In the genomic region with DNA sequence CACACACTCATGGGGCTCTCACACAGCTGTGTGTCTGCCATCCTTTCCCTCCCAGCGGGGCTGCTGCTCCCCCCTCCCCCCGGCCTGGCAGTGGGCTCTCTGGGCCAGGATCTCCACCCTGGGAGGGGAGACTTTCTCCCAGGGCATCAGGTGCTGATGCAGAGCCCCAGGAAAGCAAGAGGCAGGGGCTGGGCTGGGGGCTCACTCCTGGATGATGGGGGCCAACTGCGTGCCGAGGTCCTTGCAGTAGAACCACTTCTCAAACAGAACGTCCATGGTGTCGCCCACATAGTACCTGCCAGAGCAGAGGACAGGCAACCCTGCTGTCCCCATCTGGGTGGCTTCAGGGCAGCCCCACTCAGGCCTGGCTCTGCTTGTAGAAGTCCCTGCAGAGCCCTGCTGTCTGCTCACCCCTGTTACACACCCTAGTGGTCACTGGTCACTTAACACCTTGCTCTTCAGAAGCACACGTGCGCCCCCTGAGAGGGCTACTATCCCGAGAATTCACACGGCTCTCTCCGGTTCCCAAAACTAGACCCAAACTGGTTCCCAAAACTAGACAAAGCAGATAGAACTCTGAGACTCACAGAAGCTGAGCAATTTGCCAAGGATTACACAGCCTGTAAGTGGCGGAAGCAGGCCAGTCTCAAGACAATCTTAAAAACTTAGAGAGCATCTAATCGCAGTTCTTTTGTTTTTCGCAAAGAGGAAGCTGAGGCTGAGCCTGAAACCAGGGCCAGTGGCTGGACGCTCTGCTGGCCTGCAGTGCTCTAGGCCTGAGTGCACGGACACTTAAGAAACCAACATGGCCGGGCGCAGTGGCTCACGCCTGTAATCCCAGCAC, we compare ENCODE assay signal across 8 cellular contexts. TPM values are rescaled to one million over a fixed set of nuclear protein-coding genes. Genes with fewer than 3 reads are reported as not detected.
DNase-seq lines count a peak whose midpoint lies in the region; ATAC-seq and TF ChIP-seq lines count a peak whose summit lies in the region.

No MANE protein-coding gene starts in this region.

- DNase-seq in A673 (ENCODE audit: low spot score) (peak; percentile 41), HuH-7.5 (ENCODE audit: low spot score) (peak; percentile 67), Right ventricle myocardium superior (no peak), retinal pigment epithelial cell (ENCODE audit: low read depth) (peak; percentile 14)
- no peak for DNase-seq in effector CD4-positive, alpha-beta T cell

- intact Hi-C loops in A673 (cut with micrococcal nuclease; ENCODE audit: unreplicated experiment): no loop called here
- intact Hi-C loops in Right ventricle myocardium superior (cut with DNase I): no loop called here

- H3K27ac ChIP-seq in A673 (ENCODE audit: low read depth, low read length, poor library complexity, severe bottlenecking) (no peak overlapping the region), SU-DHL-6 (ENCODE audit: low read depth, low read length) (no peak overlapping the region)

- H3K27me3 ChIP-seq in A673 (replicated peaks; ENCODE audit: insufficient read depth, low read depth, low read length, poor library complexity) (no peaks in the 10 kb centered on the region), SU-DHL-6 (ENCODE audit: low read length) (no peaks in the 10 kb centered on the region)

- H3F3A ChIP-seq in SU-DHL-6 (ENCODE audit: insufficient read depth): no peaks in the 10 kb centered on the region; the same call in 1 of the 2 replicates

- peak; percentile 29; the same call in 1 of the 2 replicates for TF ChIP-seq CTCF in A673 (conservative IDR thresholded peaks at IDR 0.05; ENCODE audit: low read depth, low read length)
- TF ChIP-seq CTCF in SU-DHL-6 (IDR thresholded peaks at IDR 0.05; ENCODE audit: insufficient read depth, low read length, poor library complexity, severe bottlenecking): peak; percentile 27
- TF ChIP-seq CTCF in retinal pigment epithelial cell (conservative IDR thresholded peaks at IDR 0.05; ENCODE audit: low read depth, low read length): peak; percentile 62

- no peak overlapping the region for H3K4me3 ChIP-seq in A673 (ENCODE audit: low read depth, low read length, poor library complexity, severe bottlenecking)
- H3K4me3 ChIP-seq in SU-DHL-6 (ENCODE audit: insufficient read depth, low read length, poor library complexity, severe bottlenecking): no peak overlapping the region
- H3K4me3 ChIP-seq in retinal pigment epithelial cell (ENCODE audit: low read length): no peak overlapping the region

- no peaks in the 10 kb centered on the region for H3K4me1 ChIP-seq in A673 (ENCODE audit: insufficient read depth, low read length, poor library complexity, severe bottlenecking)

- H3K9me3 ChIP-seq in A673 (ENCODE audit: low read depth, low read length, poor library complexity, severe bottlenecking): no peaks in the 10 kb centered on the region
- no peaks in the 10 kb centered on the region for H3K9me3 ChIP-seq in SU-DHL-6 (ENCODE audit: insufficient read depth, low read length)

- no peaks in the 10 kb centered on the region for H4K20me1 ChIP-seq in SU-DHL-6 (ENCODE audit: low read depth, low read length)

- no peak overlapping the region for H3K9ac ChIP-seq in SU-DHL-6 (ENCODE audit: low read length)

- H3K36me3 ChIP-seq in A673 (ENCODE audit: insufficient read depth, low read length, poor library complexity, severe bottlenecking): no peaks in the 10 kb centered on the region
- H3K36me3 ChIP-seq in SU-DHL-6 (ENCODE audit: low read length): no peaks in the 10 kb centered on the region

- BruUV-seq in A673 (replicated peaks; lab: Mats Ljungman, UMichigan): no TSS peak

- H3K79me2 ChIP-seq in SU-DHL-6 (ENCODE audit: insufficient read depth, low read length): no peaks in the 10 kb centered on the region

- H3K9me2 ChIP-seq in SU-DHL-6 (replicated peaks; ENCODE audit: insufficient read depth, low read length): no peaks in the 10 kb centered on the region

- peak; percentile 66 for ATAC-seq in GM18498 (IDR thresholded peaks at IDR 0.05; ENCODE audit: unreplicated experiment)
- peak; percentile 71 for ATAC-seq in Right ventricle myocardium superior (ENCODE audit: poor library complexity)
- no peak for ATAC-seq in GM18505 (IDR thresholded peaks at IDR 0.05; ENCODE audit: unreplicated experiment)

- no peak overlapping the region for H3K4me2 ChIP-seq in SU-DHL-6 (ENCODE audit: low read depth, low read length, poor library complexity, severe bottlenecking)

- no peak for TF ChIP-seq POLR2A in GM18505 (IDR thresholded peaks at IDR 0.05; ENCODE audit: borderline replicate concordance, extremely low read depth, insufficient read depth, insufficient read length)

- H2AFZ ChIP-seq in SU-DHL-6 (ENCODE audit: low read depth, low read length, severe bottlenecking): no peak overlapping the region

- CTCF ChIA-PET in A673 (lab: Charles Lee): interaction anchor here (0.7 kb wide), 1 partner anchor 46 kb away, joined by 6 read pairs; no protein-coding TSS in a partner anchor

- POLR2A ChIA-PET in A673 (lab: Charles Lee; ENCODE audit: low non-redundant PET): no interaction called here

RNA-seq across cellular contexts. Expression of gene OXER1, which starts 6.6 kb away (rescaled TPM):
- total RNA-seq in A673 (2021) (0.46 and 0.90 TPM in 2 replicates), Right ventricle myocardium superior (0.40 TPM)

RNA-seq across cellular contexts. Expression of gene HAAO, which starts 21.9 kb away (rescaled TPM):
- total RNA-seq in A673 (2021) (2.4 and 3.6 TPM in 2 replicates), Right ventricle myocardium superior (2.3 TPM)

Comparison
In these comparisons a context has a peak if more than half of its experiments do, and no peak if none do; other contexts are left out.
1. DNase-seq: peak in A673 (single experiment), HuH-7.5 (single experiment) and retinal pigment epithelial cell (single experiment); none in Right ventricle myocardium superior (single experiment) and effector CD4-positive, alpha-beta T cell (single experiment).
2. Peak in every context shown above with its lines, with median percentiles within 50 percentile points of each other: CTCF ChIP-seq.